25 cellular contexts compared by ENCODE assay signal in genomic region chr10:97362310-97363033, GRCh38. TPM values are rescaled to one million over a fixed set of nuclear protein-coding genes. Genes with fewer than 3 reads are reported as not detected.
DNase-seq lines count a peak whose midpoint lies in the region; ATAC-seq, FAIRE-seq and TF ChIP-seq lines count a peak whose summit lies in the region.
"Had no signal": no experiment of that assay in that cellular context is flagged by ENCODE, and none has a peak within 500 bp of the region (broad histone marks: within the 10 kb centered on the region; RNA-seq: fewer than 3 reads in every experiment).

No MANE protein-coding gene starts in this region.

- H3K27ac Mint-ChIP-seq in endothelial cell (ENCODE audit: unreplicated experiment) (no peak overlapping the region), Caco-2 (ENCODE audit: unreplicated experiment) (no peak overlapping the region)
- H3K27ac Mint-ChIP-seq: CD4-positive, alpha-beta T cell had no signal

- H3K4me3 ChIP-seq in HL-60 (replicated peaks; ENCODE audit: insufficient read depth, low read length), result no peak overlapping the region
- no peak overlapping the region for H3K4me3 ChIP-seq in spleen
- no peak overlapping the region for H3K4me3 ChIP-seq in Caco-2 (ENCODE audit: low read depth, low read length)
- H3K4me3 ChIP-seq: HAP-1, Peyer's patch had no signal

- peak; percentile 52 for DNase-seq in DMS53 (lab: John Stamatoyannopoulos, UW)
- no peak for DNase-seq in DMS53 treated with DMSO at 0.1 percent for 48 hours (lab: John Stamatoyannopoulos, UW; ENCODE audit: unreplicated experiment)
- DNase-seq in HL-60 (ENCODE audit: low read depth in 1 of 2, low spot score in 1 of 2), result no peak
- DNase-seq in endothelial cell (ENCODE audit: low spot score), result no peak
- peak; percentile 54 for DNase-seq in spleen
- DNase-seq in GM19239 (ENCODE audit: insufficient read length, low spot score), result no peak
- DNase-seq in Caco-2, result no peak
- DNase-seq: AML-193; CD4-positive, alpha-beta T cell; DMS153; EL; MM.1S; NCI-H146; NCI-H2029 treated with DMSO at 0.1 percent for 48 hours; NCI-H2171; NCI-H446; NCI-H526 treated with DMSO at 0.1 percent for 48 hours; NK-92 treated with Interleukin-12 subunit alpha and Interleukin-12 subunit beta, amount 100 ng/mL, for 24 hours; Peyer's patch had no signal

- H3K4me1 ChIP-seq in spleen (peaks cover 3 to 62% (median 23%) of the 10 kb centered on the region in 6 donors), Caco-2 (no peaks in the 10 kb centered on the region)
- H3K4me1 ChIP-seq: HAP-1 had no signal

- H3K36me3 Mint-ChIP-seq in endothelial cell (ENCODE audit: low read depth, unreplicated experiment), result peaks cover 13% of the 10 kb centered on the region
- H3K36me3 Mint-ChIP-seq in Caco-2 (ENCODE audit: insufficient read depth, unreplicated experiment), result peaks cover 51% of the 10 kb centered on the region

- peaks cover 20% of the 10 kb centered on the region for H3K4me1 Mint-ChIP-seq in endothelial cell (ENCODE audit: unreplicated experiment)
- H3K4me1 Mint-ChIP-seq in Caco-2 (ENCODE audit: low read depth, unreplicated experiment), result no peaks in the 10 kb centered on the region

- H3K9me3 Mint-ChIP-seq in endothelial cell (ENCODE audit: unreplicated experiment) (no peaks in the 10 kb centered on the region), Caco-2 (ENCODE audit: unreplicated experiment) (no peaks in the 10 kb centered on the region)
- H3K9me3 Mint-ChIP-seq: CD4-positive, alpha-beta T cell had no signal

- no peak for TF ChIP-seq CTCF in HL-60 (IDR thresholded peaks at IDR 0.05; ENCODE audit: insufficient read depth, low read length)
- TF ChIP-seq CTCF in endothelial cell (IDR thresholded peaks at IDR 0.05; ENCODE audit: unreplicated experiment), result no peak
- TF ChIP-seq CTCF in spleen (IDR thresholded peaks at IDR 0.05 in 8 of 11, conservative IDR thresholded peaks at IDR 0.05 in 3 of 11), result no peak
- TF ChIP-seq CTCF in Caco-2 (IDR thresholded peaks at IDR 0.05; ENCODE audit: insufficient read depth in 1 of 2, low read depth in 1 of 2, low read length in 1 of 2, severe bottlenecking in 1 of 2, unreplicated experiment in 1 of 2), result no peak

- 80 to 89% (median 87%) methylated on average over 9 to 11 of the region's 11 CpGs for WGBS in spleen, 5 donors

- H3K27me3 ChIP-seq in HL-60 (ENCODE audit: insufficient read depth, poor library complexity, severe bottlenecking) (no peaks in the 10 kb centered on the region), spleen (replicated peaks in 1 of 7) (no peaks in the 10 kb centered on the region), Caco-2 (replicated peaks; ENCODE audit: control insufficient read depth, insufficient read depth, low read length) (no peaks in the 10 kb centered on the region)
- H3K27me3 ChIP-seq: Peyer's patch had no signal

- BruUV-seq in Caco-2 (replicated peaks; lab: Mats Ljungman, UMichigan), result no TSS peak

- peaks cover 0 to 100% (median 40%) of the 10 kb centered on the region in 6 donors for H3K36me3 ChIP-seq in spleen
- H3K36me3 ChIP-seq in Caco-2 (ENCODE audit: control insufficient read depth, insufficient read depth, low read length), result no peaks in the 10 kb centered on the region

- H3K27ac ChIP-seq in HL-60 (replicated peaks) (peak overlapping the region; percentile 45), spleen (peak overlapping the region in 3 of 8 donors; percentile 16 to 96 (median 23))
- H3K27ac ChIP-seq: 22Rv1, Peyer's patch had no signal

- no peak for TF ChIP-seq POLR2A in spleen (IDR thresholded peaks at IDR 0.05)

- FAIRE-seq in GM19239 (lab: Jason Lieb, UNC), result no peak
- FAIRE-seq: GM12892, HTR-8/SVneo had no signal

- ATAC-seq in GM18498 (IDR thresholded peaks at IDR 0.05; ENCODE audit: unreplicated experiment), result no peak
- ATAC-seq: Right ventricle myocardium inferior had no signal

- H3K9me3 ChIP-seq in spleen, result no peaks in the 10 kb centered on the region
- H3K9me3 ChIP-seq in Caco-2, result no peaks in the 10 kb centered on the region
- H3K9me3 ChIP-seq: HAP-1, Peyer's patch had no signal

- H3K4me3 Mint-ChIP-seq in endothelial cell (ENCODE audit: unreplicated experiment) (peak overlapping the region; percentile 8), Caco-2 (ENCODE audit: unreplicated experiment) (no peak overlapping the region)
- H3K4me3 Mint-ChIP-seq: CD4-positive, alpha-beta T cell had no signal

- H3K27me3 Mint-ChIP-seq in endothelial cell (ENCODE audit: unreplicated experiment), result peaks cover 11% of the 10 kb centered on the region
- no peaks in the 10 kb centered on the region for H3K27me3 Mint-ChIP-seq in Caco-2 (ENCODE audit: insufficient read depth, unreplicated experiment)
- H3K27me3 Mint-ChIP-seq: CD4-positive, alpha-beta T cell had no signal

- CTCF ChIA-PET in Caco-2 (lab: Charles Lee), result interaction anchor here (1.0 kb wide), 1 partner anchor 84 kb away, joined by 3 read pairs; no protein-coding TSS in a partner anchor

- intact Hi-C loops in spleen (cut with DNase I; ENCODE audit: low total_unique reads), result no loop called here
- intact Hi-C loops in Caco-2 (cut with micrococcal nuclease; ENCODE audit: unreplicated experiment), result no loop called here

- POLR2A ChIA-PET in Caco-2 (lab: Charles Lee), result no interaction called here

RNA-seq across cellular contexts. Expression of gene FRAT2, which starts 27.9 kb away (rescaled TPM):
- total RNA-seq in endothelial cell (ENCODE audit: unreplicated experiment) (25.6 TPM), spleen (10 to 100 TPM; 28.3 to 75.6 (median 46.3) TPM), Caco-2 (2022) (16.6 and 18.8 TPM in 2 replicates)
- 10 to 100 TPM; 12.3 to 19.9 (median 14.3) TPM for polyA plus RNA-seq in spleen

RNA-seq across cellular contexts. Expression of gene RRP12, which starts 38.7 kb away (rescaled TPM):
- total RNA-seq in endothelial cell (ENCODE audit: unreplicated experiment), result 19.5 TPM
- 10 to 100 TPM; 13.4 to 51.4 (median 24.6) TPM for total RNA-seq in spleen
- 10 to 100 TPM; 12.3 to 30.3 (median 25.1) TPM for polyA plus RNA-seq in spleen
- total RNA-seq in Caco-2 (2022), result 69.3 and 70.5 TPM in 2 replicates

RNA-seq across cellular contexts. Expression of gene FRAT1, which starts 43.4 kb away (rescaled TPM):
- total RNA-seq in endothelial cell (ENCODE audit: unreplicated experiment) (8.0 TPM), spleen (10 to 100 TPM; 13.3 to 27.2 (median 21.5) TPM), Caco-2 (2022) (2.3 and 2.9 TPM in 2 replicates)
- polyA plus RNA-seq in spleen, result 1 to 10 TPM; 6.0 to 7.8 (median 7.7) TPM

Comparison
In these comparisons a context has a peak if more than half of its experiments do, and no peak if none do; other contexts are left out.
1. DNase-seq: peak in DMS53 (single experiment) and spleen (single experiment); none in DMS53 treated with DMSO at 0.1 percent for 48 hours (single experiment), HL-60 (0 of 2), endothelial cell (single experiment), GM19239 (single experiment) and Caco-2 (0 of 2).